1 cellular context compared by ENCODE assay signal in genomic region chr4:88006956-88007303, GRCh38.
TF ChIP-seq lines count a peak whose summit lies in the region.

No MANE protein-coding gene starts in this region.

TF ChIP-seq in H1, 55 proteins besides CTCF, POLR2A, EP300 and RAD21 (continued from another document):
- TF ChIP-seq EGR1 (IDR thresholded peaks at IDR 0.05; ENCODE audit: borderline replicate concordance, low read depth, low read length) (no peak), KDM5A (IDR thresholded peaks at IDR 0.05; ENCODE audit: low read length) (no peak), NRF1 (IDR thresholded peaks at IDR 0.05; ENCODE audit: low read depth, low read length) (no peak), SP4 (IDR thresholded peaks at IDR 0.05; ENCODE audit: low read length) (0 out of 2 replicates have a peak, but pooled peaks have one; percentile 40)
